ENCODE assay signal across 1 cellular context in the genomic region with DNA sequence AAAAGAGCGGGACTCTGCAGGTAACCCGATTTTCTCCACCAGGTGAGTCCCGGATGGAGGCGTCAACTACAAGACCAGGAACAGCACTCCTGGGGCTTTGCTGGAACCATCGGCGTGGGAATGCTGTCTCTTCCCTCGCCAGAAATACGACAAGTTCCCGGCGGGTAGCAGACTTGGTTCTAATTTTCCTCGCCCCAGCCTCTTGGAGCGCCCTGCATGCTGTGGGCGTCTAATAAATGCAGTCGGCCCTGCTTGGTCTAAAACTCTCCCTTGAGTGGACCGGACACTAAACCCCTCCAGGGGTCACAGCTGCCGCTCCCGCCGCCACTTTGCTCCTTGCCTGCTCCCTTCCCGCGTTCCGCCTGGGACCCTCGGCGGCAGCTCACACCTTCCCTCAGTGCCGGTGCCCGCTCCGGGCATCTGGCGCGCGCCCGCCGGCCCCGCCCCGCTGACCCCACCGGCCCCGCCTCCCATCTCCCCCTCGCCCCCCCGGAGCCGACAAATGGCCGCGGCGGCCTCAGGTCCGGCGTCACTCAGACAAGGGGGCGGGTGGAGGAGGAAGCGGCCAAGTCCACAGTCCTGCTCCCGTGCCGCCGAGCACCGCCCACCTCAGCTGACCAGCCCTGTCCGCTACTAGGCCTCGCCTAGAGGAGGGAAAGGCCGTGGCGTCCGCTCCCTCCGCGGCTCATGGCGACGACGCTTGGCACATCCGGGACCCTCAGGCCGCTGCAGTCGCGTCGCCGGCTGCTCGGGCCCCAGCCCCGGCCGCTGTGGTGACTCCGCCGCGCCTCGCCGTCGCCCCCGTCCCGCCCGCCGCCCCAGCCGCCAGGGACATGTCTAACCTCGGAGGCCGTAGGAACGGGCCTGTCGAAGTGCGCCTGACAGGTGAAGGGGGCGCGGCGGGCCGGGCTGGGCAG.
TF ChIP-seq lines count a peak whose summit lies in the region.

No MANE protein-coding gene starts in this region.

TF ChIP-seq in SK-N-SH, 30 proteins besides CTCF, POLR2A, EP300 and RAD21 (continued from another document):
- TF ChIP-seq, protein P1, sequence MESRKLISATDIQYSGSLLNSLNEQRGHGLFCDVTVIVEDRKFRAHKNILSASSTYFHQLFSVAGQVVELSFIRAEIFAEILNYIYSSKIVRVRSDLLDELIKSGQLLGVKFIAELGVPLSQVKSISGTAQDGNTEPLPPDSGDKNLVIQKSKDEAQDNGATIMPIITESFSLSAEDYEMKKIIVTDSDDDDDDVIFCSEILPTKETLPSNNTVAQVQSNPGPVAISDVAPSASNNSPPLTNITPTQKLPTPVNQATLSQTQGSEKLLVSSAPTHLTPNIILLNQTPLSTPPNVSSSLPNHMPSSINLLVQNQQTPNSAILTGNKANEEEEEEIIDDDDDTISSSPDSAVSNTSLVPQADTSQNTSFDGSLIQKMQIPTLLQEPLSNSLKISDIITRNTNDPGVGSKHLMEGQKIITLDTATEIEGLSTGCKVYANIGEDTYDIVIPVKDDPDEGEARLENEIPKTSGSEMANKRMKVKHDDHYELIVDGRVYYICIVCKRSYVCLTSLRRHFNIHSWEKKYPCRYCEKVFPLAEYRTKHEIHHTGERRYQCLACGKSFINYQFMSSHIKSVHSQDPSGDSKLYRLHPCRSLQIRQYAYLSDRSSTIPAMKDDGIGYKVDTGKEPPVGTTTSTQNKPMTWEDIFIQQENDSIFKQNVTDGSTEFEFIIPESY (IDR thresholded peaks at IDR 0.05; ENCODE audit: borderline replicate concordance, low read depth) = no peak
- peak; percentile 97 for TF ChIP-seq MAX (IDR thresholded peaks at IDR 0.05; ENCODE audit: low read depth)
- no peak for TF ChIP-seq GATA2 (CRISPR knock-in tag; IDR thresholded peaks at IDR 0.05)
- TF ChIP-seq TAF1 (IDR thresholded peaks at IDR 0.05; ENCODE audit: borderline replicate concordance, low read depth, low read length) = peak; percentile 66; the same call in 1 of the 2 replicates
- TF ChIP-seq TCF12 (IDR thresholded peaks at IDR 0.05) = peak; percentile 13; the same call in 1 of the 2 replicates
- TF ChIP-seq, protein P2, sequence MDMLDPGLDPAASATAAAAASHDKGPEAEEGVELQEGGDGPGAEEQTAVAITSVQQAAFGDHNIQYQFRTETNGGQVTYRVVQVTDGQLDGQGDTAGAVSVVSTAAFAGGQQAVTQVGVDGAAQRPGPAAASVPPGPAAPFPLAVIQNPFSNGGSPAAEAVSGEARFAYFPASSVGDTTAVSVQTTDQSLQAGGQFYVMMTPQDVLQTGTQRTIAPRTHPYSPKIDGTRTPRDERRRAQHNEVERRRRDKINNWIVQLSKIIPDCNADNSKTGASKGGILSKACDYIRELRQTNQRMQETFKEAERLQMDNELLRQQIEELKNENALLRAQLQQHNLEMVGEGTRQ (IDR thresholded peaks at IDR 0.05; ENCODE audit: borderline replicate concordance, low read depth, low read length) = no peak
- TF ChIP-seq NRF1 (IDR thresholded peaks at IDR 0.05; ENCODE audit: low read depth, low read length) = peak; percentile 30; the same call in 1 of the 2 replicates
- no peak for TF ChIP-seq FOXJ3 (CRISPR knock-in tag; IDR thresholded peaks at IDR 0.05)
- no peak for TF ChIP-seq ELF1 (IDR thresholded peaks at IDR 0.05)
- peak; percentile 95 for TF ChIP-seq PBX3 (IDR thresholded peaks at IDR 0.05)
- TF ChIP-seq SMC3 (IDR thresholded peaks at IDR 0.05; ENCODE audit: low read depth, low read length) = no peak
- no peak for TF ChIP-seq TEAD4 (IDR thresholded peaks at IDR 0.05; ENCODE audit: borderline replicate concordance, insufficient read depth)
- TF ChIP-seq CHD2 (IDR thresholded peaks at IDR 0.05; ENCODE audit: low read length, partially characterized antibody) = peak; percentile 83
- peak; percentile 80 for TF ChIP-seq POLR2AphosphoS5 (IDR thresholded peaks at IDR 0.05; ENCODE audit: low read depth, low read length)
- TF ChIP-seq NFIC (IDR thresholded peaks at IDR 0.05; ENCODE audit: borderline replicate concordance) = no peak
- TF ChIP-seq FOXM1 (IDR thresholded peaks at IDR 0.05; ENCODE audit: low read depth) = no peak
- TF ChIP-seq RCOR1 (IDR thresholded peaks at IDR 0.05; ENCODE audit: low read length) = peak; percentile 31; the same call in 1 of the 2 replicates
- TF ChIP-seq, protein P3, sequence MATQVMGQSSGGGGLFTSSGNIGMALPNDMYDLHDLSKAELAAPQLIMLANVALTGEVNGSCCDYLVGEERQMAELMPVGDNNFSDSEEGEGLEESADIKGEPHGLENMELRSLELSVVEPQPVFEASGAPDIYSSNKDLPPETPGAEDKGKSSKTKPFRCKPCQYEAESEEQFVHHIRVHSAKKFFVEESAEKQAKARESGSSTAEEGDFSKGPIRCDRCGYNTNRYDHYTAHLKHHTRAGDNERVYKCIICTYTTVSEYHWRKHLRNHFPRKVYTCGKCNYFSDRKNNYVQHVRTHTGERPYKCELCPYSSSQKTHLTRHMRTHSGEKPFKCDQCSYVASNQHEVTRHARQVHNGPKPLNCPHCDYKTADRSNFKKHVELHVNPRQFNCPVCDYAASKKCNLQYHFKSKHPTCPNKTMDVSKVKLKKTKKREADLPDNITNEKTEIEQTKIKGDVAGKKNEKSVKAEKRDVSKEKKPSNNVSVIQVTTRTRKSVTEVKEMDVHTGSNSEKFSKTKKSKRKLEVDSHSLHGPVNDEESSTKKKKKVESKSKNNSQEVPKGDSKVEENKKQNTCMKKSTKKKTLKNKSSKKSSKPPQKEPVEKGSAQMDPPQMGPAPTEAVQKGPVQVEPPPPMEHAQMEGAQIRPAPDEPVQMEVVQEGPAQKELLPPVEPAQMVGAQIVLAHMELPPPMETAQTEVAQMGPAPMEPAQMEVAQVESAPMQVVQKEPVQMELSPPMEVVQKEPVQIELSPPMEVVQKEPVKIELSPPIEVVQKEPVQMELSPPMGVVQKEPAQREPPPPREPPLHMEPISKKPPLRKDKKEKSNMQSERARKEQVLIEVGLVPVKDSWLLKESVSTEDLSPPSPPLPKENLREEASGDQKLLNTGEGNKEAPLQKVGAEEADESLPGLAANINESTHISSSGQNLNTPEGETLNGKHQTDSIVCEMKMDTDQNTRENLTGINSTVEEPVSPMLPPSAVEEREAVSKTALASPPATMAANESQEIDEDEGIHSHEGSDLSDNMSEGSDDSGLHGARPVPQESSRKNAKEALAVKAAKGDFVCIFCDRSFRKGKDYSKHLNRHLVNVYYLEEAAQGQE (IDR thresholded peaks at IDR 0.05; ENCODE audit: low read depth, low read length) = 0 out of 2 replicates have a peak, but pooled peaks have one; percentile 50
- peak; percentile 84 for TF ChIP-seq YY1 (IDR thresholded peaks at IDR 0.05; ENCODE audit: low read depth)
